1 cellular context compared by ENCODE assay signal in the genomic region with DNA sequence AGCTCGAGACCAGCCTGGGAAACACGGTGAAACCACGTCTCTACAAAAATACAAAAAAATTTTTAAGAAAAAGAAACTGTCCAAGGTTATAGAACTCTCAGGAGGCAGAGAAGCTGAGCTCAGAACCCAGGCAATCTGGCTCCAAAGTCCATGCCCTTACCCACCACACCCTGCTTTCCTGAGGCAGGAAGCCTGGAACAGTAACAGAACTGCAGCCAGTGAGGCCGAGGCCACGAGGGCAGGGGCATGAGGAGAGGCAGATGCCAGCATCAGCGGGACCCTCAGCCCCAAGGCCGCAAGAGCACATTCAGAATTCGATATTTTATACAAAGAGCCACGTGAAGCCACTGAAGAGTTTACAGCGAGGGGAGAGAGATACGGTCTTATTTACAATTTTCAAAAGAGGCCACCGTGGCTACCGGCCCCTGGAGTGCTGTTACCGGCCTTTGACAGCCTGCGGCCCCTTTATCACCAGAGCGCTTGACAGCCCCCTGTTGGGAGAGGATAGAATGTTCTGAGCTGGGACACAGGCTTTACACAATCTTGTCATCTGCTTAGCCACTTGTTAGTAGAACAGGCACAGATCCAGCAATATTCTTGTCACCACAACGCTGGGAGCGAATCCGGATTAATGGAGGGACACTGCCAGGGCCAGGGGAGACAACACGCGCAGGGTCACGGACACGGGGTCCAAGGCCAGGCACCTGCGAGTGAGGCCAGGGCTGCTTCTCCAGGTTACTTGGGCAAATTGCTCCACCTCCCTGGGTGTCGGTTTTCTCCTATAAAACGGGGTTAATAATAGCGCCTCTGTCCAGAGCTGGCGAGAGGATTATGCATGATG.
TF ChIP-seq lines count a peak whose summit lies in the region.

No MANE protein-coding gene starts in this region.

TF ChIP-seq in neural cell, 6 proteins besides CTCF, POLR2A, EP300 and RAD21 (continued from another document):
- no peak for TF ChIP-seq POLR2AphosphoS5 (IDR thresholded peaks at IDR 0.05)
